In genomic region chr10:133309720-133310398, GRCh38 we compare ENCODE assay signal across 8 cellular contexts. TPM values are rescaled to one million over a fixed set of nuclear protein-coding genes. Genes with fewer than 3 reads are reported as not detected.
A peak's percentile ranks its signal among the peaks of the same experiment; 100 is the strongest.
DNase-seq lines count a peak whose midpoint lies in the region; ATAC-seq and TF ChIP-seq lines count a peak whose summit lies in the region.

No MANE protein-coding gene starts in this region.

- H3K4me3 ChIP-seq in NT2/D1 (ENCODE audit: insufficient read length, low read depth) (no peak overlapping the region), epithelial cell of proximal tubule (ENCODE audit: low read depth, low read length) (peak overlapping the region; percentile 44), gastrocnemius medialis (peak overlapping the region in 1 of 4 donors; percentile 99)

- ATAC-seq in gastrocnemius medialis, result no peak
- ATAC-seq in omental fat pad (ENCODE audit: low FRiP score), result no peak

- no peaks in the 10 kb centered on the region for H3K9me3 ChIP-seq in NT2/D1 (ENCODE audit: insufficient read depth, low read length)
- no peaks in the 10 kb centered on the region for H3K9me3 ChIP-seq in gastrocnemius medialis

- H3K27ac ChIP-seq in gastrocnemius medialis, result peak overlapping the region in 3 of 4 donors; percentile 81 to 99 (median 82)

- H3K4me1 ChIP-seq in NT2/D1 (ENCODE audit: insufficient read depth, insufficient read length) (peaks cover 10% of the 10 kb centered on the region), gastrocnemius medialis (peaks cover 24 to 26% of the 10 kb centered on the region in 2 donors)

- H3K36me3 ChIP-seq in NT2/D1 (ENCODE audit: insufficient read depth, insufficient read length, low read length) (peaks cover 48% of the 10 kb centered on the region), gastrocnemius medialis (peaks cover 0 to 24% of the 10 kb centered on the region in 2 donors)

- H3K27me3 ChIP-seq in NT2/D1 (ENCODE audit: insufficient read depth, insufficient read length) (no peaks in the 10 kb centered on the region), gastrocnemius medialis (no peaks in the 10 kb centered on the region)

- DNase-seq in NCI-H1417 (lab: John Stamatoyannopoulos, UW) (peak; percentile 37 to 81 (median 55)), NCI-H1417 treated with DMSO at 0.1 percent for 48 hours (lab: John Stamatoyannopoulos, UW) (no peak), NT2/D1 (ENCODE audit: low read depth, low spot score) (no peak), epithelial cell of proximal tubule (ENCODE audit: low read depth) (no peak), gastrocnemius medialis (no peak), omental fat pad (ENCODE audit: low spot score) (no peak), GM03348 (ENCODE audit: low spot score) (no peak), NCI-H226 (no peak)

- H3K9ac ChIP-seq in NT2/D1 (ENCODE audit: insufficient read length, low read depth), result peak overlapping the region; percentile 50

- TF ChIP-seq POLR2A in gastrocnemius medialis (IDR thresholded peaks at IDR 0.05), result no peak

- TF ChIP-seq CTCF in epithelial cell of proximal tubule (conservative IDR thresholded peaks at IDR 0.05; ENCODE audit: low read depth, low read length), result no peak
- no peak for TF ChIP-seq CTCF in gastrocnemius medialis (IDR thresholded peaks at IDR 0.05 in 4 of 5, conservative IDR thresholded peaks at IDR 0.05 in 1 of 5)
- no peak for TF ChIP-seq CTCF in omental fat pad (IDR thresholded peaks at IDR 0.05)

- intact Hi-C loops in gastrocnemius medialis (cut with DNase I; ENCODE audit: low total_unique reads), result loop anchor here (2.0 kb wide), 5 partner anchors 49 to 773 kb away; partner anchors contain the start of genes ECHS1, INPP5A and MTG1

- in situ Hi-C loops in gastrocnemius medialis (cut with MboI; ENCODE audit: low sequenced_read_pairs in 4 of 4), result no loop called here

RNA-seq across cellular contexts. Expression of gene ZNF511, which starts 1.1 kb away (rescaled TPM):
- total RNA-seq in epithelial cell of proximal tubule (28.8 and 59.6 TPM in 2 replicates), gastrocnemius medialis (10 to 100 TPM; 25.0 to 49.5 (median 41.9) TPM), omental fat pad (10 to 100 TPM; 19.3 to 40.2 (median 23.3) TPM)

RNA-seq across cellular contexts. Expression of gene TUBGCP2, which starts 1.2 kb away (rescaled TPM):
- total RNA-seq in epithelial cell of proximal tubule (35.2 and 68.9 TPM in 2 replicates), gastrocnemius medialis (10 to 100 TPM; 21.5 to 43.8 (median 36.5) TPM), omental fat pad (10 to 100 TPM; 29.0 to 44.5 (median 36.3) TPM)

RNA-seq across cellular contexts. Expression of gene CALY, which starts 26.8 kb away (rescaled TPM):
- 1.5 TPM in 1 of 2 replicates, not detected in the other for total RNA-seq in epithelial cell of proximal tubule
- not detected for total RNA-seq in gastrocnemius medialis
- not detected for total RNA-seq in omental fat pad

RNA-seq across cellular contexts. Expression of gene ADAM8, which starts 33.2 kb away (rescaled TPM):
- 26.0 and 52.6 TPM in 2 replicates for total RNA-seq in epithelial cell of proximal tubule
- 1 to 10 TPM in 3 of 4 donors, under 1 TPM in 1; 0.90 to 2.1 (median 1.2) TPM for total RNA-seq in gastrocnemius medialis
- total RNA-seq in omental fat pad, result 10 to 100 TPM in 2 of 4 donors, 1 to 10 TPM in 2; 3.9 to 53.9 (median 8.4) TPM

RNA-seq across cellular contexts. Expression of gene PRAP1, which starts 37.3 kb away (rescaled TPM):
- total RNA-seq in epithelial cell of proximal tubule (not detected in 2 replicates), gastrocnemius medialis (1 to 10 TPM in 2 of 4 donors, under 1 TPM in 1, not detected in 1; 0.59 to 1.4 (median 1.1) TPM), omental fat pad (1 to 10 TPM in 1 of 4 donors, not detected in 3; 3.3 TPM)

Comparison
In these comparisons a context has a peak if more than half of its experiments do, and no peak if none do; other contexts are left out.
1. DNase-seq: peak in NCI-H1417 (3 of 3); none in NCI-H1417 treated with DMSO at 0.1 percent for 48 hours (single experiment), NT2/D1 (single experiment), epithelial cell of proximal tubule (single experiment), gastrocnemius medialis (0 of 2), omental fat pad (single experiment), GM03348 (single experiment) and NCI-H226 (single experiment).